12 cellular contexts compared by ENCODE assay signal in the genomic region with DNA sequence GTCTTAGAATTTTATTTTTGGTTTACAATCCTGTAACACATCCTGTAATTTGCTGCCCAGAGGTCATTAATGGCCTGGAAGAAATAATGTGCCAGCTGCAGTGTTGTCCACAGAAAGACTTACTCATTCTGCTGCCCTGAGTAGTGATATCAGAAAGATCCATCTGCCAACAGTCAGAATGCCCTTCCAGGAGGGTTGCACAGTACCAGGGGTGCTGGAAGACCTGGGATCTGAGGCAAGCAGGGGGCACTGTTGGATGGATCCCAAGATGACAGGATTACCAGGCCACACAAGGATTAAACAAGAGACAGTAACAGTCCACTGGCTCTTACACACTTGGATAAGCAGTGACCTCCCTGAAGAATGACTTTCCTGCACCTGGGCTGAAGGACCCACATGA.
"Had no signal": no experiment of that assay in that cellular context is flagged by ENCODE, and none has a peak within 500 bp of the region (broad histone marks: within the 10 kb centered on the region; RNA-seq: fewer than 3 reads in every experiment).

No MANE protein-coding gene starts in this region.

- H3K4me1 ChIP-seq: colonic mucosa, esophagus squamous epithelium, psoas muscle had no signal

- H3K9me3 ChIP-seq: colonic mucosa, esophagus squamous epithelium, psoas muscle, right lobe of liver had no signal

- H3K4me3 ChIP-seq: cardiac muscle cell, colonic mucosa, esophagus squamous epithelium, psoas muscle, right lobe of liver had no signal

- H3K27me3 ChIP-seq: colonic mucosa, right lobe of liver had no signal

- DNase-seq: activated CD4-positive, alpha-beta T cell treated with anti-CD3 and anti-CD28 coated beads, Interleukin-2, amount 50 U/mL, for 48 hours; activated naive CD4-positive, alpha-beta T cell treated with anti-CD3 and anti-CD28 coated beads, Interleukin-2, amount 50 U/mL, for 16 hours; colonic mucosa; esophagus squamous epithelium; glutamatergic neuron; kidney glomerular epithelial cell; mesendoderm; psoas muscle; right lobe of liver; stimulated activated naive CD8-positive, alpha-beta T cell treated with anti-CD3 and anti-CD28 coated beads, Interleukin-15, Interleukin-2, amounts not matched to agents 100 U/mL and 50 U/mL, for 24 hours; T1000 had no signal

- H3K36me3 ChIP-seq: cardiac muscle cell, colonic mucosa, esophagus squamous epithelium, right lobe of liver had no signal

- H3K27ac ChIP-seq: cardiac muscle cell, colonic mucosa, esophagus squamous epithelium, psoas muscle, right lobe of liver had no signal

- ATAC-seq: psoas muscle; right lobe of liver; stimulated activated naive CD8-positive, alpha-beta T cell treated with anti-CD3 and anti-CD28 coated beads, Interleukin-15, Interleukin-2, amounts not matched to agents 100 U/mL and 50 U/mL, for 24 hours had no signal
